ENCODE assay signal across 15 cellular contexts in the genomic region with DNA sequence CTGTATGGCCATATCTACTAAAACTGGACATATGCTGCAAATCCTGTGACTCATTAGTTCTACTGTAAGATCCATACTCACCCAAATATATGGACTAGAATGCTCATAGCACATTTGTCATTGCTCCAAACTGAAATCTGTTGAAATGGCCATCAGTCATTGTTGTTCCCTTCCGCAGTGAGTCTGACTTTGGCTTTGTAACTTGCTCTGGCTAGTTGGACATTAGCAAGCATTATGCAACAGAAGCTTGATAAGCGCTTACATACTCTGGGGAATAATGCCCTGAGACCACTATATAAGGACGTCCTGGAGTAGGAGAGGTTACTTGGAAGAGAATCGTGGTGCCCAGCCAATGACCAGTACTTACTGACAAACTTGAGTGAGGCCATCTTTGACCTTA.
"Had no signal": no experiment of that assay in that cellular context is flagged by ENCODE, and none has a peak within 500 bp of the region (broad histone marks: within the 10 kb centered on the region; RNA-seq: fewer than 3 reads in every experiment).

No MANE protein-coding gene starts in this region.

- ATAC-seq: activated CD8-positive, alpha-beta T cell treated with anti-CD3 and anti-CD28 coated beads, Interleukin-2, amount 10 ng/mL, durations not matched to agents 7 days and 5 days; mucosa of descending colon; naive thymus-derived CD8-positive, alpha-beta T cell; stimulated activated memory B cell treated with anti-CD40 and anti-IgM and Interleukin-4, amounts not matched to agents 10 μg/mL and 1 μg/mL and 100 μg/mL, for 72 hours had no signal

- H3K9ac ChIP-seq: parathyroid adenoma had no signal

- H3K27ac ChIP-seq: parathyroid adenoma had no signal

- DNase-seq: activated CD4-positive, alpha-beta T cell treated with anti-CD3 and anti-CD28 coated beads, Interleukin-2, amount 10 ng/mL, durations not matched to agents 24 days and 14 days; activated CD4-positive, CD25-positive, alpha-beta regulatory T cell; activated CD8-positive, alpha-beta memory T cell treated with anti-CD3 and anti-CD28 coated beads, Interleukin-2, amount 50 U/mL, for 4 hours; activated CD8-positive, alpha-beta T cell treated with anti-CD3 and anti-CD28 coated beads, Interleukin-2, amount 10 ng/mL, durations not matched to agents 7 days and 5 days; activated gamma-delta T cell; activated T-cell treated with anti-CD3 and anti-CD28 coated beads, Interleukin-2, amount 50 U/mL, for 48 hours; amygdala; effector memory CD4-positive, alpha-beta T cell; foreskin fibroblast; mucosa of descending colon; naive thymus-derived CD8-positive, alpha-beta T cell; stimulated activated CD4-positive, alpha-beta T cell treated with anti-CD3 and anti-CD28 coated beads, Interleukin-2, amount 100 ng/mL, for 48 hours; T-helper 2 cell had no signal

- H3K4me3 ChIP-seq: mucosa of descending colon had no signal

- H3K4me1 ChIP-seq: parathyroid adenoma had no signal
